8 cellular contexts compared by ENCODE assay signal in genomic region chr21:45596704-45597318, GRCh38. TPM values are rescaled to one million over a fixed set of nuclear protein-coding genes. Genes with fewer than 3 reads are reported as not detected.
A peak's percentile ranks its signal among the peaks of the same experiment; 100 is the strongest.
DNase-seq lines count a peak whose midpoint lies in the region; ATAC-seq and TF ChIP-seq lines count a peak whose summit lies in the region.

No MANE protein-coding gene starts in this region.

- TF ChIP-seq CTCF in left ventricle myocardium inferior (IDR thresholded peaks at IDR 0.05; ENCODE audit: borderline replicate concordance), result peak; percentile 83

- no peak overlapping the region for H3K4me3 ChIP-seq in left ventricle myocardium inferior

- DNase-seq in DMS79 (lab: John Stamatoyannopoulos, UW) (peak; percentile 17), HuH-7.5 (ENCODE audit: low spot score) (peak; percentile 90), SKM-1 treated with dmso at 0.1 percent for 144 hours (lab: John Stamatoyannopoulos, UW; ENCODE audit: unreplicated experiment) (peak; percentile 53), left ventricle myocardium inferior (peak; percentile 70), sciatic nerve (ENCODE audit: low spot score) (peak; percentile 87)
- DNase-seq in activated naive CD4-positive, alpha-beta T cell treated with anti-CD3 and anti-CD28 coated beads, Interleukin-2, amount 50 U/mL, for 72 hours (ENCODE audit: low spot score in 2 of 2), result peak; percentile 71 to 89

- peaks cover 0 to 17% of the 10 kb centered on the region in 2 donors for H3K36me3 Mint-ChIP-seq in activated naive CD4-positive, alpha-beta T cell treated with anti-CD3 and anti-CD28 coated beads, Interleukin-2, amount 50 U/mL, for 72 hours

- ATAC-seq in activated naive CD4-positive, alpha-beta T cell treated with anti-CD3 and anti-CD28 coated beads, Interleukin-2, amount 50 U/mL, for 72 hours, result peak; percentile 72 to 75
- peak; percentile 84 for ATAC-seq in sciatic nerve
- ATAC-seq in GM18873 (IDR thresholded peaks at IDR 0.05; ENCODE audit: low FRiP score, unreplicated experiment), result no peak
- ATAC-seq in HG02763 (IDR thresholded peaks at IDR 0.05; ENCODE audit: unreplicated experiment), result no peak

- H3K9me3 Mint-ChIP-seq in activated naive CD4-positive, alpha-beta T cell treated with anti-CD3 and anti-CD28 coated beads, Interleukin-2, amount 50 U/mL, for 72 hours, result peaks cover 0 to 10% of the 10 kb centered on the region in 2 donors

- peak overlapping the region in 1 of 2 donors; percentile 58 for H3K27ac Mint-ChIP-seq in activated naive CD4-positive, alpha-beta T cell treated with anti-CD3 and anti-CD28 coated beads, Interleukin-2, amount 50 U/mL, for 72 hours

- H3K4me1 ChIP-seq in left ventricle myocardium inferior, result peaks cover 6% of the 10 kb centered on the region

- intact Hi-C loops in left ventricle myocardium inferior (cut with micrococcal nuclease), result no loop called here
- intact Hi-C loops in sciatic nerve (cut with DNase I), result loop anchor here (5.0 kb wide), 1 partner anchor 40 kb away; no protein-coding TSS in a partner anchor

- no peak overlapping the region for H3K27ac ChIP-seq in left ventricle myocardium inferior (replicated peaks)

- H3K9me3 ChIP-seq in left ventricle myocardium inferior (replicated peaks), result no peaks in the 10 kb centered on the region

- H3K27me3 ChIP-seq in left ventricle myocardium inferior (ENCODE audit: low read depth), result peaks cover 63% of the 10 kb centered on the region

- H3K36me3 ChIP-seq in left ventricle myocardium inferior, result no peaks in the 10 kb centered on the region

RNA-seq across cellular contexts. Expression of gene PCBP3, which starts 46.7 kb away (rescaled TPM):
- total RNA-seq in activated naive CD4-positive, alpha-beta T cell treated with anti-CD3 and anti-CD28 coated beads, Interleukin-2, amount 50 U/mL, for 72 hours, result 10 to 100 TPM; 19.7 to 26.3 TPM
- total RNA-seq in left ventricle myocardium inferior, result 2.9 TPM
- total RNA-seq in sciatic nerve, result 14.1 TPM

RNA-seq across cellular contexts. Expression of gene SLC19A1, which starts 54.6 kb away (rescaled TPM):
- 10 to 100 TPM; 24.9 to 62.5 TPM for total RNA-seq in activated naive CD4-positive, alpha-beta T cell treated with anti-CD3 and anti-CD28 coated beads, Interleukin-2, amount 50 U/mL, for 72 hours
- total RNA-seq in left ventricle myocardium inferior, result 4.9 TPM
- total RNA-seq in sciatic nerve, result 10.2 TPM

Comparison
In these comparisons a context has a peak if more than half of its experiments do, and no peak if none do; other contexts are left out.
1. DNase-seq: peak in every context shown above with its lines; median percentile 90 in HuH-7.5; 87 in sciatic nerve; 80 in activated naive CD4-positive, alpha-beta T cell treated with anti-CD3 and anti-CD28 coated beads, Interleukin-2, amount 50 U/mL, for 72 hours; 70 in left ventricle myocardium inferior; 53 in SKM-1 treated with dmso at 0.1 percent for 144 hours; 17 in DMS79.
2. ATAC-seq: peak in activated naive CD4-positive, alpha-beta T cell treated with anti-CD3 and anti-CD28 coated beads, Interleukin-2, amount 50 U/mL, for 72 hours (2 of 2) and sciatic nerve (single experiment); none in GM18873 (single experiment) and HG02763 (single experiment).